ENCODE assay signal across 34 cellular contexts in genomic region chr1:165545974-165546373, GRCh38. TPM values are rescaled to one million over a fixed set of nuclear protein-coding genes. Genes with fewer than 3 reads are reported as not detected.
"Had no signal": no experiment of that assay in that cellular context is flagged by ENCODE, and none has a peak within 500 bp of the region (broad histone marks: within the 10 kb centered on the region; RNA-seq: fewer than 3 reads in every experiment).

No MANE protein-coding gene starts in this region.

- ATAC-seq: left colon; left lung; lower lobe of right lung; naive thymus-derived CD8-positive, alpha-beta T cell; right lobe of liver; stimulated activated memory B cell treated with anti-CD40 and anti-IgM and Interleukin-4, amounts not matched to agents 10 μg/mL and 1 μg/mL and 100 μg/mL, for 72 hours; stimulated activated naive CD8-positive, alpha-beta T cell treated with anti-CD3 and anti-CD28 coated beads, Interleukin-15, amount 100 ng/mL, for 72 hours had no signal

- H3K9me3 ChIP-seq: left lung, lower lobe of right lung, neutrophil, right atrium auricular region, right lobe of liver, transverse colon, upper lobe of left lung had no signal

- H3K36me3 ChIP-seq: left lung, lower lobe of right lung, neutrophil, right atrium auricular region, right lobe of liver, transverse colon, upper lobe of left lung had no signal

- H3K4me3 ChIP-seq: left lung, lower lobe of right lung, right atrium auricular region, right lobe of liver, smooth muscle cell, transverse colon, upper lobe of left lung had no signal

- H3K36me3 Mint-ChIP-seq: immature natural killer cell; naive thymus-derived CD8-positive, alpha-beta T cell; stimulated activated memory B cell treated with anti-CD40 and anti-IgM and Interleukin-4, amounts not matched to agents 10 μg/mL and 1 μg/mL and 100 μg/mL, for 72 hours had no signal

- H3K27ac ChIP-seq: left lung, lower lobe of right lung, neutrophil, parathyroid adenoma, right atrium auricular region, right lobe of liver, transverse colon, upper lobe of left lung had no signal

- H3K79me2 ChIP-seq: parathyroid adenoma had no signal

- DNase-seq: hypothalamus; immature natural killer cell; kidney; left colon; left lung; lower lobe of right lung; mammary epithelial cell; mesenchymal stem cell; naive thymus-derived CD8-positive, alpha-beta T cell; occipital lobe; right lobe of liver; stimulated activated CD4-positive, alpha-beta T cell treated with anti-CD3 and anti-CD28 coated beads, Interleukin-1b, Interleukin-23, amount 100 ng/mL, for 48 hours; stimulated activated CD4-positive, alpha-beta T cell treated with anti-CD3 and anti-CD28 coated beads, Interleukin-2, amount 100 ng/mL, for 48 hours; stimulated activated CD4-positive, alpha-beta T cell treated with anti-CD3 and anti-CD28 coated beads, Interleukin-4, amount 100 ng/mL, for 4 hours; stimulated activated CD8-positive, alpha-beta memory T cell treated with anti-CD3 and anti-CD28 coated beads, Interleukin-4, amount 100 ng/mL, for 48 hours; stimulated activated naive CD4-positive, alpha-beta T cell treated with Interleukin-2 at 50 U/mL for 16 hours; stimulated activated naive CD8-positive, alpha-beta T cell treated with anti-CD3 and anti-CD28 coated beads, Interleukin-15, amount 100 ng/mL, for 72 hours; substantia nigra; transverse colon had no signal

- H3K27me3 ChIP-seq: right atrium auricular region, right lobe of liver, transverse colon, upper lobe of left lung had no signal

- H3K27ac Mint-ChIP-seq: immature natural killer cell; naive thymus-derived CD8-positive, alpha-beta T cell; nephron; stimulated activated memory B cell treated with anti-CD40 and anti-IgM and Interleukin-4, amounts not matched to agents 10 μg/mL and 1 μg/mL and 100 μg/mL, for 72 hours; stimulated activated naive CD8-positive, alpha-beta T cell treated with anti-CD3 and anti-CD28 coated beads, Interleukin-15, amount 100 ng/mL, for 72 hours had no signal

- H3K4me1 Mint-ChIP-seq: immature natural killer cell; naive thymus-derived CD8-positive, alpha-beta T cell; neural crest cell; stimulated activated memory B cell treated with anti-CD40 and anti-IgM and Interleukin-4, amounts not matched to agents 10 μg/mL and 1 μg/mL and 100 μg/mL, for 72 hours had no signal

- H3K4me3 Mint-ChIP-seq: immature natural killer cell; naive thymus-derived CD8-positive, alpha-beta T cell; nephron; neural crest cell; stimulated activated memory B cell treated with anti-CD40 and anti-IgM and Interleukin-4, amounts not matched to agents 10 μg/mL and 1 μg/mL and 100 μg/mL, for 72 hours; stimulated activated naive CD8-positive, alpha-beta T cell treated with anti-CD3 and anti-CD28 coated beads, Interleukin-15, amount 100 ng/mL, for 72 hours had no signal

- H3K9ac ChIP-seq: parathyroid adenoma had no signal

- H3K4me2 ChIP-seq: smooth muscle cell had no signal

- H3K9me3 Mint-ChIP-seq: naive thymus-derived CD8-positive, alpha-beta T cell; nephron; neural crest cell; stimulated activated memory B cell treated with anti-CD40 and anti-IgM and Interleukin-4, amounts not matched to agents 10 μg/mL and 1 μg/mL and 100 μg/mL, for 72 hours; stimulated activated naive CD8-positive, alpha-beta T cell treated with anti-CD3 and anti-CD28 coated beads, Interleukin-15, amount 100 ng/mL, for 72 hours had no signal

- H3K4me1 ChIP-seq: right lobe of liver had no signal

- H2AFZ ChIP-seq: parathyroid adenoma had no signal

RNA-seq across cellular contexts. Expression of gene LRRC52, which starts 2.2 kb away (rescaled TPM):
- total RNA-seq: kidney; left colon; left lung; liver; mammary epithelial cell; mucosa of gallbladder; naive thymus-derived CD8-positive, alpha-beta T cell; neural crest cell; occipital lobe; osteocyte; posterior vena cava; pulmonary artery endothelial cell; renal cortical epithelial cell; right atrium auricular region; right lobe of liver; smooth muscle cell; temporal lobe; transverse colon had no signal
